15 cellular contexts compared by ENCODE assay signal in the genomic region with DNA sequence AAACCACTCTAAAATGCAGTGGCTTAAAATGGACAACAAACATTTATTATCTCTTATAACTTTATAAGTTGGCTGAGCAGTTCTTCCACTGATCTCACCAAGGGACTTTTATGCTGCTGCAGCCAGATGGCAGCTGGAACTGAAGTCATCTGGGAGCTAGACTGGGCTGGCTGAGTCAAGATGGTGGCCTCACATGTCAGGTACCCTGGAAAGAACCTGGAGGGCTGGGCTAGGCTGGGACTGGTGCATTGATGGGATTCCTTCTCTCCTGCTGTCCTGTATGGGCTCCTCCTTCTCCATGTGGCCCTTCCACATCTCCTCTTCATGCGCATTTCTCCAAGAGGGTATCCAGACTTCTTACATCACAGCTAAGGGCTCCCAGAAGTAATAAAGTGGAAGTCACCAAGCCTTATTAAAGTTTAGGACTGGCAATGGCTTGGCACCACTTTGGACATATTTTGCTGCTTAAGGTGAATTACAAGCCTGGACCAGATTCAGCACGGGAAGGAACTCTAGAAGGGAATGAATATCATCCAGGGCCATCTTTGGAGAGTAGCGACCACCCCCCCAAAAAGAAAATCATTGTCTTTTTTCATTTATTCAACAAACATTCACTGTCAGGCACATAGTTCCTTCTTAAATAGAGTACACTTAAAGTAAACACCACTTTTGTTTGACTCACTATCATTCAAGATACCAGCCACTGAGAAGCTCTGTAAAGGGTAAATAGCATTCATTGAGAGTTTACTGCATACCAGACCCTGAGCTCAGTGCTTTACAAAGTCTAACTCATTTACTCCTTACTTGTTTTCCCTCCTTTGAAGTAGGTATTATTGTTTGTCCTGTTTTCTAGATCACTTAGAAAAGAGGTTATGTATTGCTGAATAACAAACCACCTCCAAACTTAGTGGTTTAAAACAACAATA.
DNase-seq lines count a peak whose midpoint lies in the region; ATAC-seq, FAIRE-seq and TF ChIP-seq lines count a peak whose summit lies in the region.
"Had no signal": no experiment of that assay in that cellular context is flagged by ENCODE, and none has a peak within 500 bp of the region (broad histone marks: within the 10 kb centered on the region; RNA-seq: fewer than 3 reads in every experiment).

No MANE protein-coding gene starts in this region.

- peaks cover 13% of the 10 kb centered on the region for H3K9me3 Mint-ChIP-seq in chondrocyte (ENCODE audit: low read depth)

- H3K4ac ChIP-seq in mesendoderm (ENCODE audit: low read depth, low read length), result peak overlapping the region; percentile 17

- no peak overlapping the region for H3K4me3 Mint-ChIP-seq in chondrocyte (ENCODE audit: unreplicated experiment)
- H3K4me3 Mint-ChIP-seq: activated CD8-positive, alpha-beta T cell treated with anti-CD3 and anti-CD28 coated beads for 36 hours; activated naive CD4-positive, alpha-beta T cell treated with anti-CD3 and anti-CD28 coated beads, Interleukin-2, amount 50 U/mL, for 24 hours; stimulated activated naive CD8-positive, alpha-beta T cell treated with anti-CD3 and anti-CD28 coated beads, Interleukin-15, amount 100 ng/mL, for 72 hours had no signal

- H3K56ac ChIP-seq in mesendoderm (ENCODE audit: low read length), result no peak overlapping the region

- no peak for ATAC-seq in HG03095 (IDR thresholded peaks at IDR 0.05; ENCODE audit: unreplicated experiment)
- ATAC-seq: activated CD8-positive, alpha-beta T cell treated with anti-CD3 and anti-CD28 coated beads for 36 hours; stimulated activated naive CD8-positive, alpha-beta T cell treated with anti-CD3 and anti-CD28 coated beads, Interleukin-15, amount 100 ng/mL, for 72 hours had no signal

- no peaks in the 10 kb centered on the region for H3K27me3 ChIP-seq in mesendoderm (ENCODE audit: insufficient read depth, low read length, poor library complexity)
- no peaks in the 10 kb centered on the region for H3K27me3 ChIP-seq in tibial artery
- H3K27me3 ChIP-seq in small intestine (ENCODE audit: control insufficient read depth in 2 of 2, insufficient read depth in 2 of 2, low read length in 2 of 2), result no peaks in the 10 kb centered on the region

- peaks cover 6% of the 10 kb centered on the region for H3K36me3 Mint-ChIP-seq in chondrocyte (ENCODE audit: low read depth)

- H2BK15ac ChIP-seq in mesendoderm (replicated peaks; ENCODE audit: low read depth), result no peak overlapping the region

- H2BK5ac ChIP-seq in mesendoderm (ENCODE audit: low read length), result no peak overlapping the region

- intact Hi-C loops in tibial artery (cut with DNase I; ENCODE audit: low total_unique reads), result no loop called here

- no peak for FAIRE-seq in small intestine (lab: Jason Lieb, UNC)

- TF ChIP-seq CTCF in chondrocyte (IDR thresholded peaks at IDR 0.05), result peak; percentile 11
- TF ChIP-seq CTCF in tibial artery (IDR thresholded peaks at IDR 0.05), result no peak

- H2BK120ac ChIP-seq in mesendoderm (ENCODE audit: low read depth, low read length), result no peak overlapping the region

- H3K79me1 ChIP-seq in mesendoderm (ENCODE audit: low read length), result no peaks in the 10 kb centered on the region

- no peak overlapping the region for H2AK5ac ChIP-seq in mesendoderm (ENCODE audit: low read length)

- DNase-seq in DMS53 treated with DMSO at 0.1 percent for 48 hours (lab: John Stamatoyannopoulos, UW; ENCODE audit: unreplicated experiment) (peak; percentile 7), DMS53 (lab: John Stamatoyannopoulos, UW) (no peak), chondrocyte (ENCODE audit: low spot score) (no peak), mesendoderm (peak; percentile 81), tibial artery (peak in 1 of 2 donors; percentile 38), small intestine (no peak)
- DNase-seq in activated T-cell treated with anti-CD3 and anti-CD28 coated beads, Interleukin-2, amount 50 U/mL, for 48 hours, result no peak
- DNase-seq: 8988T; activated CD8-positive, alpha-beta T cell treated with anti-CD3 and anti-CD28 coated beads for 36 hours; COR-L47; Karpas-422; stimulated activated CD4-positive, alpha-beta T cell treated with anti-CD3 and anti-CD28 coated beads, Interleukin-4, amount 100 ng/mL, for 4 hours; stimulated activated naive CD8-positive, alpha-beta T cell treated with anti-CD3 and anti-CD28 coated beads, Interleukin-15, amount 100 ng/mL, for 72 hours had no signal

- peak overlapping the region; percentile 77 for H3K27ac Mint-ChIP-seq in chondrocyte (ENCODE audit: unreplicated experiment)
- H3K27ac Mint-ChIP-seq: activated CD8-positive, alpha-beta T cell treated with anti-CD3 and anti-CD28 coated beads for 36 hours; activated naive CD4-positive, alpha-beta T cell treated with anti-CD3 and anti-CD28 coated beads, Interleukin-2, amount 50 U/mL, for 24 hours; stimulated activated naive CD8-positive, alpha-beta T cell treated with anti-CD3 and anti-CD28 coated beads, Interleukin-15, amount 100 ng/mL, for 72 hours had no signal

- H3K4me3 ChIP-seq in mesendoderm (ENCODE audit: low read length) (no peak overlapping the region), tibial artery (no peak overlapping the region), small intestine (ENCODE audit: low read depth in 1 of 2, low read length in 2 of 2) (no peak overlapping the region)

- H3K4me1 Mint-ChIP-seq in chondrocyte (ENCODE audit: low read depth), result peaks cover 54% of the 10 kb centered on the region

- H3K4me1 ChIP-seq in mesendoderm (ENCODE audit: control insufficient read depth, low read depth, low read length) (peaks cover 1% of the 10 kb centered on the region), tibial artery (peaks cover 0 to 46% (median 41%) of the 10 kb centered on the region in 4 donors), small intestine (ENCODE audit: control insufficient read depth in 2 of 2, insufficient read depth in 1 of 2, low read depth in 1 of 2, low read length in 1 of 2) (no peaks in the 10 kb centered on the region)

- no peak overlapping the region for H3K9ac ChIP-seq in mesendoderm (ENCODE audit: low read length)

- no peak overlapping the region for H3K4me2 ChIP-seq in mesendoderm (ENCODE audit: low read length)

- no peak overlapping the region for H3K23ac ChIP-seq in mesendoderm (ENCODE audit: low read length)

- no peak overlapping the region for H4K5ac ChIP-seq in mesendoderm (ENCODE audit: low read length)

- H3K9me3 ChIP-seq in tibial artery (no peaks in the 10 kb centered on the region), small intestine (ENCODE audit: control insufficient read depth, low read depth) (no peaks in the 10 kb centered on the region)

- H4K8ac ChIP-seq in mesendoderm (ENCODE audit: low read depth, low read length), result no peak overlapping the region

- H3K27me3 Mint-ChIP-seq in chondrocyte (ENCODE audit: low read depth), result no peaks in the 10 kb centered on the region
- H3K27me3 Mint-ChIP-seq: activated CD8-positive, alpha-beta T cell treated with anti-CD3 and anti-CD28 coated beads for 36 hours; activated naive CD4-positive, alpha-beta T cell treated with anti-CD3 and anti-CD28 coated beads, Interleukin-2, amount 50 U/mL, for 24 hours; stimulated activated naive CD8-positive, alpha-beta T cell treated with anti-CD3 and anti-CD28 coated beads, Interleukin-15, amount 100 ng/mL, for 72 hours had no signal

- H3K18ac ChIP-seq in mesendoderm (ENCODE audit: low read length), result no peak overlapping the region

- H3K27ac ChIP-seq in mesendoderm (ENCODE audit: low read depth, low read length), result no peak overlapping the region
- peak overlapping the region; percentile 82 to 85 for H3K27ac ChIP-seq in tibial artery
- H3K27ac ChIP-seq in small intestine (ENCODE audit: low read depth in 1 of 2, low read length in 1 of 2), result peak overlapping the region in 1 of 2 donors; percentile 76

- no peaks in the 10 kb centered on the region for H3K79me2 ChIP-seq in mesendoderm (ENCODE audit: control insufficient read depth, insufficient read depth, low read length)

- WGBS in mesendoderm (ENCODE audit: extremely low coverage, insufficient coverage, low lambda C conversion rate), result no CpG with 5 or more reads among the region's 3 CpGs
- 86 to 95% (median 94%) methylated on average over 3 of the region's 3 CpGs for WGBS in small intestine, 3 donors

- H3K36me3 ChIP-seq in mesendoderm (ENCODE audit: control insufficient read depth, insufficient read depth, low read length) (no peaks in the 10 kb centered on the region), tibial artery (no peaks in the 10 kb centered on the region), small intestine (ENCODE audit: control insufficient read depth in 2 of 2, insufficient read depth in 2 of 2, low read length in 2 of 2) (no peaks in the 10 kb centered on the region)

Comparison
In these comparisons a context has a peak if more than half of its experiments do, and no peak if none do; other contexts are left out.
1. DNase-seq: peak in DMS53 treated with DMSO at 0.1 percent for 48 hours (single experiment) and mesendoderm (single experiment); none in DMS53 (single experiment), chondrocyte (single experiment), small intestine (single experiment) and activated T-cell treated with anti-CD3 and anti-CD28 coated beads, Interleukin-2, amount 50 U/mL, for 48 hours (0 of 2).